In the genomic region with DNA sequence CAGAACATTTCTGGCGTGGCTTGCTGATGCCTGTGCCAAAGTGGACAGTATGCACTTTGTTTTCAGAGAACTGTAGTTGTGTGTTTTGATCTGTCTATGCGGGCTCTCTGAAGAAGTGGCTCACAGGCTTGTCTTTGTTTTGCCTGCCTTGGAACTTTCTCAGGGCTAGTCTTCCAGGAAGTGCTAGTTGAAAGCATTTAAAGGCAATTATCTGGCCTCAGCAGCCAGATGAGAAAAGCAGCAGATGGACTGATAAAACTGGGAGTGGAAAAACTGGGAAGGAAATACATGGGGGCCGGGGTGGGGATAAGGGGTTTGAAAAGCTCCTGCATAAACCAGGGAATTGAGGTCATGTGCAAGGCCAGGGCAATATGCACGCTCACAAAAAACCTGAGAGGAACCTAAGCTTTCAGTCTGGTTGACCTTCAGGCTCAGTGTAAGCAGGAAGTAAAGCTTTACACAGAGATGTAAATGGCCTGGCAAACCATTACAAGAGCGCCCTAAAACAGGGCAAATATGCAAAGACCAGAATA, we compare ENCODE assay signal across 1 cellular context.
A peak's percentile ranks its signal among the peaks of the same experiment; 100 is the strongest.
TF ChIP-seq lines count a peak whose summit lies in the region.

No MANE protein-coding gene starts in this region.

TF ChIP-seq in HepG2, 621 proteins besides CTCF, POLR2A, EP300 and RAD21 (continued from another document):
- TF ChIP-seq, protein P1, sequence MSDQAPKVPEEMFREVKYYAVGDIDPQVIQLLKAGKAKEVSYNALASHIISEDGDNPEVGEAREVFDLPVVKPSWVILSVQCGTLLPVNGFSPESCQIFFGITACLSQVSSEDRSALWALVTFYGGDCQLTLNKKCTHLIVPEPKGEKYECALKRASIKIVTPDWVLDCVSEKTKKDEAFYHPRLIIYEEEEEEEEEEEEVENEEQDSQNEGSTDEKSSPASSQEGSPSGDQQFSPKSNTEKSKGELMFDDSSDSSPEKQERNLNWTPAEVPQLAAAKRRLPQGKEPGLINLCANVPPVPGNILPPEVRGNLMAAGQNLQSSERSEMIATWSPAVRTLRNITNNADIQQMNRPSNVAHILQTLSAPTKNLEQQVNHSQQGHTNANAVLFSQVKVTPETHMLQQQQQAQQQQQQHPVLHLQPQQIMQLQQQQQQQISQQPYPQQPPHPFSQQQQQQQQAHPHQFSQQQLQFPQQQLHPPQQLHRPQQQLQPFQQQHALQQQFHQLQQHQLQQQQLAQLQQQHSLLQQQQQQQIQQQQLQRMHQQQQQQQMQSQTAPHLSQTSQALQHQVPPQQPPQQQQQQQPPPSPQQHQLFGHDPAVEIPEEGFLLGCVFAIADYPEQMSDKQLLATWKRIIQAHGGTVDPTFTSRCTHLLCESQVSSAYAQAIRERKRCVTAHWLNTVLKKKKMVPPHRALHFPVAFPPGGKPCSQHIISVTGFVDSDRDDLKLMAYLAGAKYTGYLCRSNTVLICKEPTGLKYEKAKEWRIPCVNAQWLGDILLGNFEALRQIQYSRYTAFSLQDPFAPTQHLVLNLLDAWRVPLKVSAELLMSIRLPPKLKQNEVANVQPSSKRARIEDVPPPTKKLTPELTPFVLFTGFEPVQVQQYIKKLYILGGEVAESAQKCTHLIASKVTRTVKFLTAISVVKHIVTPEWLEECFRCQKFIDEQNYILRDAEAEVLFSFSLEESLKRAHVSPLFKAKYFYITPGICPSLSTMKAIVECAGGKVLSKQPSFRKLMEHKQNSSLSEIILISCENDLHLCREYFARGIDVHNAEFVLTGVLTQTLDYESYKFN (CRISPR knock-in tag; conservative IDR thresholded peaks at IDR 0.05), result peak; percentile 74
- TF ChIP-seq ZNF264 (CRISPR knock-in tag; IDR thresholded peaks at IDR 0.05), result 0 out of 2 replicates have a peak, but pooled peaks have one; percentile 28
- no peak for TF ChIP-seq KDM5A (IDR thresholded peaks at IDR 0.05; ENCODE audit: borderline replicate concordance, low read length)
- peak; percentile 59; the same call in 1 of the 2 replicates for TF ChIP-seq SALL1 (CRISPR knock-in tag; IDR thresholded peaks at IDR 0.05)
- 0 out of 2 replicates have a peak, but pooled peaks have one; percentile 45 for TF ChIP-seq ZMYM4 (CRISPR knock-in tag; IDR thresholded peaks at IDR 0.05)
- TF ChIP-seq, protein P2, sequence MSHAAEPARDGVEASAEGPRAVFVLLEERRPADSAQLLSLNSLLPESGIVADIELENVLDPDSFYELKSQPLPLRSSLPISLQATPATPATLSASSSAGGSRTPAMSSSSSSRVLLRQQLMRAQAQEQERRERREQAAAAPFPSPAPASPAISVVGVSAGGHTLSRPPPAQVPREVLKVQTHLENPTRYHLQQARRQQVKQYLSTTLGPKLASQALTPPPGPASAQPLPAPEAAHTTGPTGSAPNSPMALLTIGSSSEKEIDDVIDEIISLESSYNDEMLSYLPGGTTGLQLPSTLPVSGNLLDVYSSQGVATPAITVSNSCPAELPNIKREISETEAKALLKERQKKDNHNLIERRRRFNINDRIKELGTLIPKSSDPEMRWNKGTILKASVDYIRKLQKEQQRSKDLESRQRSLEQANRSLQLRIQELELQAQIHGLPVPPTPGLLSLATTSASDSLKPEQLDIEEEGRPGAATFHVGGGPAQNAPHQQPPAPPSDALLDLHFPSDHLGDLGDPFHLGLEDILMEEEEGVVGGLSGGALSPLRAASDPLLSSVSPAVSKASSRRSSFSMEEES (CRISPR knock-in tag; IDR thresholded peaks at IDR 0.05), result 0 out of 2 replicates have a peak, but pooled peaks have one; percentile 33
- TF ChIP-seq RCOR2 (CRISPR knock-in tag; IDR thresholded peaks at IDR 0.05), result 0 out of 2 replicates have a peak, but pooled peaks have one; percentile 19
- peak; percentile 67 for TF ChIP-seq ELF1 (CRISPR knock-in tag; IDR thresholded peaks at IDR 0.05)
- TF ChIP-seq NCOA2 (CRISPR knock-in tag; IDR thresholded peaks at IDR 0.05), result peak; percentile 57
- TF ChIP-seq, protein P3, sequence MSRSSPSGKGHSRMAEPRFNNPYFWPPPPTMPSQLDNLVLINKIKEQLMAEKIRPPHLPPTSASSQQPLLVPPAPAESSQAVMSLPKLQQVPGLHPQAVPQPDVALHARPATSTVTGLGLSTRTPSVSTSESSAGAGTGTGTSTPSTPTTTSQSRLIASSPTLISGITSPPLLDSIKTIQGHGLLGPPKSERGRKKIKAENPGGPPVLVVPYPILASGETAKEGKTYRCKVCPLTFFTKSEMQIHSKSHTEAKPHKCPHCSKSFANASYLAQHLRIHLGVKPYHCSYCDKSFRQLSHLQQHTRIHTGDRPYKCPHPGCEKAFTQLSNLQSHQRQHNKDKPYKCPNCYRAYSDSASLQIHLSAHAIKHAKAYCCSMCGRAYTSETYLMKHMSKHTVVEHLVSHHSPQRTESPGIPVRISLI (CRISPR knock-in tag; IDR thresholded peaks at IDR 0.05; ENCODE audit: borderline replicate concordance), result peak; percentile 47; the same call in 1 of the 2 replicates
- TF ChIP-seq SIX1 (CRISPR knock-in tag; IDR thresholded peaks at IDR 0.05; ENCODE audit: borderline replicate concordance), result 0 out of 2 replicates have a peak, but pooled peaks have one; percentile 14
- no peak for TF ChIP-seq RFX3 (CRISPR knock-in tag; IDR thresholded peaks at IDR 0.05)
- no peak for TF ChIP-seq ZBTB8A (CRISPR knock-in tag; IDR thresholded peaks at IDR 0.05; ENCODE audit: borderline replicate concordance, low read depth)
- TF ChIP-seq GFI1 (CRISPR knock-in tag; IDR thresholded peaks at IDR 0.05; ENCODE audit: borderline replicate concordance), result peak; percentile 70; the same call in 1 of the 2 replicates
- TF ChIP-seq ZMYM2 (CRISPR knock-in tag; IDR thresholded peaks at IDR 0.05), result no peak
- TF ChIP-seq, protein P4, sequence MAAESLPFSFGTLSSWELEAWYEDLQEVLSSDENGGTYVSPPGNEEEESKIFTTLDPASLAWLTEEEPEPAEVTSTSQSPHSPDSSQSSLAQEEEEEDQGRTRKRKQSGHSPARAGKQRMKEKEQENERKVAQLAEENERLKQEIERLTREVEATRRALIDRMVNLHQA (CRISPR knock-in tag; IDR thresholded peaks at IDR 0.05), result no peak
- TF ChIP-seq, protein P5, sequence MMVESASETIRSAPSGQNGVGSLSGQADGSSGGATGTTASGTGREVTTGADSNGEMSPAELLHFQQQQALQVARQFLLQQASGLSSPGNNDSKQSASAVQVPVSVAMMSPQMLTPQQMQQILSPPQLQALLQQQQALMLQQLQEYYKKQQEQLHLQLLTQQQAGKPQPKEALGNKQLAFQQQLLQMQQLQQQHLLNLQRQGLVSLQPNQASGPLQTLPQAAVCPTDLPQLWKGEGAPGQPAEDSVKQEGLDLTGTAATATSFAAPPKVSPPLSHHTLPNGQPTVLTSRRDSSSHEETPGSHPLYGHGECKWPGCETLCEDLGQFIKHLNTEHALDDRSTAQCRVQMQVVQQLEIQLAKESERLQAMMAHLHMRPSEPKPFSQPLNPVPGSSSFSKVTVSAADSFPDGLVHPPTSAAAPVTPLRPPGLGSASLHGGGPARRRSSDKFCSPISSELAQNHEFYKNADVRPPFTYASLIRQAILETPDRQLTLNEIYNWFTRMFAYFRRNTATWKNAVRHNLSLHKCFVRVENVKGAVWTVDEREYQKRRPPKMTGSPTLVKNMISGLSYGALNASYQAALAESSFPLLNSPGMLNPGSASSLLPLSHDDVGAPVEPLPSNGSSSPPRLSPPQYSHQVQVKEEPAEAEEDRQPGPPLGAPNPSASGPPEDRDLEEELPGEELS (CRISPR knock-in tag; IDR thresholded peaks at IDR 0.05), result peak; percentile 76
- TF ChIP-seq ASH2L (IDR thresholded peaks at IDR 0.05; ENCODE audit: insufficient read length, low read depth, low read length), result peak; percentile 26
- peak; percentile 99 for TF ChIP-seq ZSCAN29 (CRISPR knock-in tag; conservative IDR thresholded peaks at IDR 0.05)
- TF ChIP-seq PPARG (CRISPR knock-in tag; conservative IDR thresholded peaks at IDR 0.05), result peak; percentile 61; the same call in 1 of the 2 replicates
- TF ChIP-seq SOX13 (IDR thresholded peaks at IDR 0.05), result no peak
- TF ChIP-seq SOX13 (CRISPR knock-in tag; conservative IDR thresholded peaks at IDR 0.05 in 1 of 2, IDR thresholded peaks at IDR 0.05 in 1 of 2), result peak in 1 of 2 experiments; percentile 70; a peak in 2 of 4 replicates
- TF ChIP-seq HNRNPK (IDR thresholded peaks at IDR 0.05; ENCODE audit: low read depth, low read length, poor library complexity, severe bottlenecking), result peak; percentile 45
- TF ChIP-seq RARA (CRISPR knock-in tag; IDR thresholded peaks at IDR 0.05), result peak; percentile 80
- no peak for TF ChIP-seq FOXP1 (IDR thresholded peaks at IDR 0.05)
- TF ChIP-seq FOXP1 (CRISPR knock-in tag; IDR thresholded peaks at IDR 0.05), result peak; percentile 72
- TF ChIP-seq MIER3 (CRISPR knock-in tag; IDR thresholded peaks at IDR 0.05; ENCODE audit: borderline replicate concordance), result 0 out of 2 replicates have a peak, but pooled peaks have one; percentile 26
- 0 out of 2 replicates have a peak, but pooled peaks have one; percentile 31 for TF ChIP-seq MIXL1 (CRISPR knock-in tag; IDR thresholded peaks at IDR 0.05)
- peak; percentile 22; the same call in 1 of the 2 replicates for TF ChIP-seq GABPB1 (CRISPR knock-in tag; IDR thresholded peaks at IDR 0.05)
- peak; percentile 75; the same call in 1 of the 2 replicates for TF ChIP-seq SAP130 (CRISPR knock-in tag; IDR thresholded peaks at IDR 0.05; ENCODE audit: low read depth)
- no peak for TF ChIP-seq ZNF790 (CRISPR knock-in tag; IDR thresholded peaks at IDR 0.05; ENCODE audit: borderline replicate concordance)
